In the genomic region with DNA sequence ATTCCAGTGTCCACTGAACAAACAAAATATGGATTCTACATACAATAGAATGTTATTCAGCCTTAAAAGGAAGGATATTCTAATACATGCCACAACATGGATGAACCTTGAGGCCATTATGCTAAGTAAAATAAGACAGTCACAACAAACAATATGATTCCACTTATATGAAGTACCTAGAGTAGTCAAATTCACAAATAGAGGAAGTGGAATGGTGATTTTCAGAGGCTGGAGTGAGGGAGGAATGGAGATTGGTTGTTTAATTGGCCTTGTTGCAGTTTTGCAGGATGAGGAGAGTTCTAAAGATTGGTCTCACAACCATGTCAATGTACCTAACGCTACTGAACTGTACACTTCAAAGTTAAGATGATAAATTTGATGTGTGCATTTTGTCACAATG, we compare ENCODE assay signal across 15 cellular contexts.
"Had no signal": no experiment of that assay in that cellular context is flagged by ENCODE, and none has a peak within 500 bp of the region (broad histone marks: within the 10 kb centered on the region; RNA-seq: fewer than 3 reads in every experiment).

No MANE protein-coding gene starts in this region.

- H3K4me1 Mint-ChIP-seq: stimulated activated naive B cell treated with anti-CD40 and anti-IgM and Interleukin-4, amounts not matched to agents 10 μg/mL and 1 μg/mL and 100 μg/mL, for 72 hours; stimulated activated naive CD8-positive, alpha-beta T cell treated with anti-CD3 and anti-CD28 coated beads, Interleukin-15, amount 100 ng/mL, for 72 hours had no signal

- H3K4me3 Mint-ChIP-seq: naive thymus-derived CD4-positive, alpha-beta T cell; neural crest cell; stimulated activated naive B cell treated with anti-CD40 and anti-IgM and Interleukin-4, amounts not matched to agents 10 μg/mL and 1 μg/mL and 100 μg/mL, for 72 hours; stimulated activated naive CD8-positive, alpha-beta T cell treated with anti-CD3 and anti-CD28 coated beads, Interleukin-15, amount 100 ng/mL, for 72 hours had no signal

- H3K27ac Mint-ChIP-seq: naive thymus-derived CD4-positive, alpha-beta T cell; stimulated activated naive B cell treated with anti-CD40 and anti-IgM and Interleukin-4, amounts not matched to agents 10 μg/mL and 1 μg/mL and 100 μg/mL, for 72 hours; stimulated activated naive CD8-positive, alpha-beta T cell treated with anti-CD3 and anti-CD28 coated beads, Interleukin-15, amount 100 ng/mL, for 72 hours had no signal

- DNase-seq: dermis blood vessel endothelial cell; esophagus squamous epithelium; foreskin fibroblast; glutamatergic neuron; islet precursor cell; mammary epithelial cell; naive thymus-derived CD4-positive, alpha-beta T cell; sigmoid colon; stimulated activated CD4-positive, alpha-beta T cell treated with anti-CD3 and anti-CD28 coated beads, Interleukin-2, amount 100 ng/mL, for 24 hours; stimulated activated CD4-positive, alpha-beta T cell treated with anti-CD3 and anti-CD28 coated beads, Interleukin-4, amount 100 ng/mL, for 4 hours; stimulated activated naive B cell treated with anti-CD40 and anti-IgM and Interleukin-4, amounts not matched to agents 10 μg/mL and 1 μg/mL and 100 μg/mL, for 72 hours; stimulated activated naive CD8-positive, alpha-beta T cell treated with anti-CD3 and anti-CD28 coated beads, Interleukin-15, amount 100 ng/mL, for 72 hours; testis; upper lobe of right lung had no signal
